In genomic region chr11:33736148-33736809, GRCh38 we compare ENCODE assay signal across 8 cellular contexts. TPM values are rescaled to one million over a fixed set of nuclear protein-coding genes. Genes with fewer than 3 reads are reported as not detected.
DNase-seq lines count a peak whose midpoint lies in the region; TF ChIP-seq lines count a peak whose summit lies in the region.

Gene CD59, minus strand, starts transcription at chr11:33736423. Its CDS starts 13,978 bp downstream, at chr11:33722445.

- H3K9me3 ChIP-seq in SJSA1 (replicated peaks) (peaks cover 5% of the 10 kb centered on the region; the same call in 1 of the 2 replicates), neural cell (ENCODE audit: low read length) (no peaks in the 10 kb centered on the region), stomach (no peaks in the 10 kb centered on the region)

- TF ChIP-seq EP300 in neural cell (conservative IDR thresholded peaks at IDR 0.05; ENCODE audit: poor library complexity, severe bottlenecking): no peak
- TF ChIP-seq EP300 in stomach (IDR thresholded peaks at IDR 0.05): no peak

- TF ChIP-seq CTCF in fibroblast of villous mesenchyme (IDR thresholded peaks at IDR 0.05; ENCODE audit: insufficient read depth, low read depth, low read length) (no peak), neural cell (IDR thresholded peaks at IDR 0.05; ENCODE audit: poor library complexity, severe bottlenecking) (no peak), stomach (IDR thresholded peaks at IDR 0.05) (no peak)

- H4K20me1 ChIP-seq in neural cell (ENCODE audit: insufficient read depth): no peaks in the 10 kb centered on the region

- H3F3A ChIP-seq in neural cell (ENCODE audit: insufficient read depth, low read length, poor library complexity, severe bottlenecking): no peaks in the 10 kb centered on the region

- H3K79me2 ChIP-seq in neural cell (replicated peaks; ENCODE audit: insufficient read depth, low read length): peaks cover 34% of the 10 kb centered on the region

- TF ChIP-seq RAD21 in neural cell (conservative IDR thresholded peaks at IDR 0.05): no peak

- H3K9me2 ChIP-seq in neural cell (ENCODE audit: insufficient read depth, low read length): no peaks in the 10 kb centered on the region

- H3K4me3 ChIP-seq in H7 (ENCODE audit: insufficient read depth, low read depth, low read length) (peak within 1 kb of the TSS; percentile 80), SJSA1 (peak within 1 kb of the TSS; percentile 87), fibroblast of villous mesenchyme (ENCODE audit: low read depth, low read length) (peak within 1 kb of the TSS; percentile 71), neural cell (ENCODE audit: low read length) (peak within 1 kb of the TSS; percentile 93), stomach (peak within 1 kb of the TSS; percentile 65 to 93 (median 80))

- intact Hi-C loops in stomach (cut with DNase I; ENCODE audit: low total_unique reads): no loop called here

- peaks cover 50% of the 10 kb centered on the region for H3K4me1 ChIP-seq in SJSA1 (replicated peaks)
- H3K4me1 ChIP-seq in stomach: peaks cover 24 to 51% (median 43%) of the 10 kb centered on the region in 4 donors

- H3K4me2 ChIP-seq in neural cell (ENCODE audit: low read length): peak within 1 kb of the TSS; percentile 35

- H2AFZ ChIP-seq in neural cell (ENCODE audit: low read depth, low read length): peak within 1 kb of the TSS; percentile 69

- peak; percentile 97 for DNase-seq in ELR (ENCODE audit: low read depth)
- DNase-seq in H7: peak; percentile 98
- peak; percentile 97 for DNase-seq in M059J (ENCODE audit: low read depth)
- DNase-seq in SJSA1 (ENCODE audit: low read depth in 1 of 2, low spot score in 2 of 2): peak; percentile 86 to 96
- DNase-seq in activated gamma-delta T cell treated with anti-CD3 and anti-CD28 coated beads, Interleukin-2, amount 50 U/mL, for 16 hours (ENCODE audit: low read depth): peak; percentile 72
- peak; percentile 92 for DNase-seq in fibroblast of villous mesenchyme (ENCODE audit: low read depth)
- peak; percentile 98 for DNase-seq in stomach

- H3K27ac ChIP-seq in SJSA1: peak within 1 kb of the TSS; percentile 91
- peak within 1 kb of the TSS; percentile 81 for H3K27ac ChIP-seq in neural cell (ENCODE audit: low read length)
- peak within 1 kb of the TSS; percentile 93 to 98 (median 97) for H3K27ac ChIP-seq in stomach

- TF ChIP-seq POLR2A in stomach (IDR thresholded peaks at IDR 0.05): peak in 2 of 4 donors; percentile 74 to 84

- peak within 1 kb of the TSS; percentile 95 for H3K9ac ChIP-seq in neural cell (ENCODE audit: low read length)

- WGBS in stomach, 5 donors: 1 to 2% (median 2%) methylated on average over 36 to 48 of the region's 48 CpGs

- H3K27me3 ChIP-seq in H7 (ENCODE audit: control insufficient read depth, insufficient read depth, low read length) (peaks cover 14% of the 10 kb centered on the region; the same call in 1 of the 2 replicates), SJSA1 (replicated peaks) (no peaks in the 10 kb centered on the region), neural cell (ENCODE audit: insufficient read depth, low read depth, low read length) (no peaks in the 10 kb centered on the region), stomach (no peaks in the 10 kb centered on the region)

- H3K36me3 ChIP-seq in H7 (replicated peaks; ENCODE audit: control insufficient read depth, insufficient read depth, low read length) (no peaks in the 10 kb centered on the region), SJSA1 (peaks cover 48% of the 10 kb centered on the region), neural cell (ENCODE audit: insufficient read depth, low read length) (no peaks in the 10 kb centered on the region), stomach (peaks cover 0 to 12% (median 8%) of the 10 kb centered on the region in 4 donors)

TF ChIP-seq in neural cell, 6 proteins besides CTCF, POLR2A, EP300 and RAD21:
- TF ChIP-seq MXI1 (conservative IDR thresholded peaks at IDR 0.05; ENCODE audit: poor library complexity, severe bottlenecking) (peak; percentile 55), SMC3 (conservative IDR thresholded peaks at IDR 0.05; ENCODE audit: poor library complexity) (no peak), POLR2AphosphoS5 (IDR thresholded peaks at IDR 0.05) (peak; percentile 94), EZH2 (IDR thresholded peaks at IDR 0.05; ENCODE audit: borderline replicate concordance, insufficient read depth, low read length, poor library complexity, severe bottlenecking) (no peak), TAF1 (IDR thresholded peaks at IDR 0.05; ENCODE audit: low read depth) (peak; percentile 88), REST (IDR thresholded peaks at IDR 0.05; ENCODE audit: borderline replicate concordance) (peak; percentile 82)

RNA-seq across cellular contexts. Expression of gene CD59, which starts in this region (rescaled TPM):
- total RNA-seq in H7 (2014; rRNA removed; shearing (Covaris generic)): 15.2 and 16.7 TPM in 2 replicates
- total RNA-seq in M059J (2014; rRNA removed; shearing (Covaris generic)): 611 and 742 TPM in 2 replicates
- total RNA-seq in SJSA1 (2014; rRNA removed; shearing (Covaris generic)): 445 and 468 TPM in 2 replicates
- total RNA-seq in fibroblast of villous mesenchyme (206 and 279 TPM in 2 replicates), stomach (100 to 1,000 TPM in 3 of 5 donors, 10 to 100 TPM in 1, 1 to 10 TPM in 1; 6.4 to 225 (median 111) TPM)
- polyA plus RNA-seq in neural cell (248 and 253 TPM in 2 replicates), stomach (100 to 1,000 TPM in 2 of 3 donors, 10 to 100 TPM in 1; 89.1 to 200 (median 166) TPM)
- 95.0 and 134 TPM in 2 replicates for polyA minus RNA-seq in neural cell

Comparison
In these comparisons a context has a peak if more than half of its experiments do, and no peak if none do; other contexts are left out.
1. Peak in every context shown above with its lines: DNase-seq, H3K4me3 ChIP-seq and H3K27ac ChIP-seq.